In the genomic region with DNA sequence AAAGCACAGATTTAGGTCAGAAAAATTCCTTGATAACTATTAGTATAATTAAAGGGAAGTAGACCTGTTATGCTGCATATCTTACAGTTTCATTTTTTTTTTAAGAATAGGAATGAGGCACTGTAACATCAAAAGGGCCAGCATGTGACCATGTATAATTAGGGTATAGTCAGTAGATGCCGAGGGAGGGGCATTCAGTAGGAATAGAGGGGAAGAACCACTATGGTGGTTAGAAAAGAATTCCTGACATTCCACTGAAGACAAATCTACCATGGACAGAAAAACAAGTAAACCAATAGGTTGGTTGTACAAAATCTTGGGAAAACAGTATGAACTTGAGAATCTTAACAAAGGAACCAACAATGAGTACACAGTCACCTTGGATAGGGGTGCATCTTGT, we compare ENCODE assay signal across 16 cellular contexts.
DNase-seq lines count a peak whose midpoint lies in the region; ATAC-seq and TF ChIP-seq lines count a peak whose summit lies in the region.
"Had no signal": no experiment of that assay in that cellular context is flagged by ENCODE, and none has a peak within 500 bp of the region (broad histone marks: within the 10 kb centered on the region; RNA-seq: fewer than 3 reads in every experiment).

No MANE protein-coding gene starts in this region.

- H3K9me3 ChIP-seq in A673 (ENCODE audit: low read depth, low read length, poor library complexity, severe bottlenecking) = no peaks in the 10 kb centered on the region
- H3K9me3 ChIP-seq: A549 had no signal

- H2AFZ ChIP-seq in GM23338 = peak overlapping the region; percentile 11; the same call in 1 of the 2 replicates

- no peak for ATAC-seq in GM23338
- no peak for ATAC-seq in HG02759 (IDR thresholded peaks at IDR 0.05; ENCODE audit: unreplicated experiment)
- ATAC-seq in GM21447 (IDR thresholded peaks at IDR 0.05; ENCODE audit: unreplicated experiment) = no peak
- ATAC-seq: A549, K562 had no signal

- H3K4me3 Mint-ChIP-seq in GM23338 (no peak overlapping the region), mesothelial cell of epicardium (no peak overlapping the region)
- H3K4me3 Mint-ChIP-seq: CD14-positive monocyte; CD8-positive, alpha-beta memory T cell; HFFc6 had no signal

- no TSS peak for BruUV-seq in A673 (replicated peaks; lab: Mats Ljungman, UMichigan)

- POLR2A ChIA-PET in A673 (lab: Charles Lee; ENCODE audit: low non-redundant PET) = no interaction called here

- H3F3A ChIP-seq in GM23338 (replicated peaks; ENCODE audit: low read depth) = no peaks in the 10 kb centered on the region

- CTCF ChIA-PET in A673 (lab: Charles Lee) = no interaction called here

- H3K4me1 Mint-ChIP-seq in GM23338 (no peaks in the 10 kb centered on the region), mesothelial cell of epicardium (peaks cover 13% of the 10 kb centered on the region)
- H3K4me1 Mint-ChIP-seq: CD14-positive monocyte; CD8-positive, alpha-beta memory T cell had no signal

- no peaks in the 10 kb centered on the region; the same call in 1 of the 2 replicates for H3K9me2 ChIP-seq in GM23338 (ENCODE audit: insufficient read depth)

- H3K36me3 ChIP-seq in GM23338 (ENCODE audit: insufficient read depth) (no peaks in the 10 kb centered on the region), A673 (ENCODE audit: insufficient read depth, low read length, poor library complexity, severe bottlenecking) (no peaks in the 10 kb centered on the region)
- H3K36me3 ChIP-seq: HAP-1 had no signal

- peak; percentile 18 for DNase-seq in GM23338 (ENCODE audit: low spot score)
- peak; percentile 74 for DNase-seq in SW480 (ENCODE audit: low spot score)
- DNase-seq in mesothelial cell of epicardium (ENCODE audit: low spot score in 2 of 2, unreplicated experiment in 2 of 2) = no peak
- DNase-seq in NCI-H2029 treated with DMSO at 0.1 percent for 48 hours (lab: John Stamatoyannopoulos, UW) = no peak
- no peak for DNase-seq in A673 (ENCODE audit: low spot score)
- DNase-seq: CD8-positive, alpha-beta memory T cell; DMS53; GOT3; HFFc6 had no signal

- H3K4me2 ChIP-seq in GM23338 = no peak overlapping the region
- H3K4me2 ChIP-seq: A549 had no signal

- H3K36me3 Mint-ChIP-seq in GM23338 (ENCODE audit: low read depth) (peaks cover 14% of the 10 kb centered on the region), mesothelial cell of epicardium (peaks cover 24% of the 10 kb centered on the region)
- H3K36me3 Mint-ChIP-seq: CD14-positive monocyte had no signal

- no peaks in the 10 kb centered on the region for H3K79me2 ChIP-seq in GM23338 (replicated peaks; ENCODE audit: insufficient read depth)

- no peaks in the 10 kb centered on the region for H3K27me3 ChIP-seq in GM23338 (ENCODE audit: insufficient read depth)
- no peaks in the 10 kb centered on the region for H3K27me3 ChIP-seq in A673 (replicated peaks; ENCODE audit: insufficient read depth, low read depth, low read length, poor library complexity)

- H3K4me1 ChIP-seq in GM23338 (ENCODE audit: insufficient read depth) = no peaks in the 10 kb centered on the region
- H3K4me1 ChIP-seq in A673 (ENCODE audit: insufficient read depth, low read length, poor library complexity, severe bottlenecking) = no peaks in the 10 kb centered on the region
- H3K4me1 ChIP-seq: A549, HAP-1 had no signal

- no peaks in the 10 kb centered on the region for H4K20me1 ChIP-seq in GM23338 (replicated peaks; ENCODE audit: insufficient read depth)

- H3K27ac ChIP-seq in GM23338 (ENCODE audit: low read depth) = no peak overlapping the region
- no peak overlapping the region for H3K27ac ChIP-seq in A673 (ENCODE audit: low read depth, low read length, poor library complexity, severe bottlenecking)
- H3K27ac ChIP-seq: A549, HL-60 had no signal

- H3K27ac Mint-ChIP-seq in GM23338 (no peak overlapping the region), mesothelial cell of epicardium (peak overlapping the region; percentile 63)
- H3K27ac Mint-ChIP-seq: CD14-positive monocyte; CD8-positive, alpha-beta memory T cell; HFFc6 had no signal

- H3K4me3 ChIP-seq in GM23338 (no peak overlapping the region), A673 (ENCODE audit: low read depth, low read length, poor library complexity, severe bottlenecking) (no peak overlapping the region)
- H3K4me3 ChIP-seq: A549, HAP-1, K562 had no signal

- intact Hi-C loops in A673 (cut with micrococcal nuclease; ENCODE audit: unreplicated experiment) = no loop called here

- H3K9me3 Mint-ChIP-seq in GM23338 (peaks cover 17% of the 10 kb centered on the region; the same call in 2 of the 3 replicates), mesothelial cell of epicardium (peaks cover 30% of the 10 kb centered on the region)

- no peaks in the 10 kb centered on the region for H3K27me3 Mint-ChIP-seq in GM23338 (ENCODE audit: insufficient read depth, low read depth, poor library complexity)
- no peaks in the 10 kb centered on the region for H3K27me3 Mint-ChIP-seq in mesothelial cell of epicardium (ENCODE audit: low read depth)
- H3K27me3 Mint-ChIP-seq: CD8-positive, alpha-beta memory T cell had no signal

- TF ChIP-seq CTCF in GM23338 (conservative IDR thresholded peaks at IDR 0.05; ENCODE audit: low read depth in 2 of 2) (no peak), mesothelial cell of epicardium (IDR thresholded peaks at IDR 0.05; ENCODE audit: unreplicated experiment) (no peak), A673 (conservative IDR thresholded peaks at IDR 0.05; ENCODE audit: low read depth, low read length) (no peak)

TF ChIP-seq in GM23338, 12 proteins besides CTCF, POLR2A, EP300 and RAD21:
- TF ChIP-seq NANOG (IDR thresholded peaks at IDR 0.05; ENCODE audit: borderline replicate concordance) = no peak

Comparison
In these comparisons a context has a peak if more than half of its experiments do, and no peak if none do; other contexts are left out.
1. DNase-seq: peak in GM23338 (single experiment) and SW480 (single experiment); none in mesothelial cell of epicardium (0 of 2), NCI-H2029 treated with DMSO at 0.1 percent for 48 hours (single experiment) and A673 (single experiment).